Comparison of ENCODE assay signal across 9 cellular contexts in the genomic region with DNA sequence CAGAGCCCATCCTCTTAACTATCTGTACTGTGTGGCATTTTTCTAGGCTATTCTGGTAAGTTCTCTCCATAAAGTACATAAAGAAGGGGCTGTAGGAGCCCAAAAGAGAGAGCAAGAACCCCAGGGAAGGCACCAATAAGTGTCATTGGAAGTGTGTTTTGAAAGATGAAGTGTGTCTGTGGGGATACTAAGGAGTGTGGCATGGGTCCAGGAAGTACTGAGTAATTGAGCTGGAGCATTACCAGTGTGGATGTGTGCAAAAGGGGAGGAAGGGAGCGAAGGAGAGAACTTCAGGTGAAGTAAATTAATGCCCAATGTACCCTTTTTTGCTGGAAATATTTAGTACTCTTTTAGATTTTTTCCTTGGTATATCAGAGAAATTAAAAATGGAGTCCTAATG.
DNase-seq lines count a peak whose midpoint lies in the region; ATAC-seq, FAIRE-seq and TF ChIP-seq lines count a peak whose summit lies in the region.
"Had no signal": no experiment of that assay in that cellular context is flagged by ENCODE, and none has a peak within 500 bp of the region (broad histone marks: within the 10 kb centered on the region; RNA-seq: fewer than 3 reads in every experiment).

No MANE protein-coding gene starts in this region.

- H3K27me3 ChIP-seq in OCI-LY3 (ENCODE audit: low read depth, low read length) (no peaks in the 10 kb centered on the region), H1 (replicated peaks in 1 of 4; ENCODE audit: control insufficient read depth in 3 of 4, extremely low read depth in 1 of 4, insufficient read depth in 3 of 4, low read length in 3 of 4) (no peaks in the 10 kb centered on the region)

- H3K14ac ChIP-seq in H1 (ENCODE audit: insufficient read length) = no peak overlapping the region

- H3K79me1 ChIP-seq in H1 (ENCODE audit: low read depth, low read length) = no peaks in the 10 kb centered on the region

- H4K8ac ChIP-seq in H1 (ENCODE audit: extremely low read depth, insufficient read depth, low read length) = no peak overlapping the region

- no peak overlapping the region for H4K91ac ChIP-seq in H1 (replicated peaks; ENCODE audit: insufficient read length, low read length)

- POLR2A ChIA-PET in H1 (lab: Charles Lee; ENCODE audit: partially characterized antibody) = no interaction called here

- peak overlapping the region; percentile 3 for H2BK120ac ChIP-seq in H1 (replicated peaks; ENCODE audit: low read depth, low read length)

- H3K27ac ChIP-seq in OCI-LY3 (ENCODE audit: low read length) = 0 out of 2 replicates have a peak overlapping the region, but pooled peaks have one; percentile 1
- H3K27ac ChIP-seq in H1 (ENCODE audit: low read depth, low read length) = no peak overlapping the region

- CTCF ChIA-PET in H1 (lab: Charles Lee; ENCODE audit: partially characterized antibody) = interaction anchor here (0.6 to 3.6 kb wide), 4 partner anchors 13 to 311 kb away, joined by 3 to 15 read pairs (median 4); partner anchors contain the start of gene SDC4

- H3K79me2 ChIP-seq in OCI-LY3 (ENCODE audit: low read length) = peaks cover 100% of the 10 kb centered on the region
- H3K79me2 ChIP-seq in H1 (ENCODE audit: control insufficient read depth in 1 of 2, insufficient read depth in 2 of 2, low read length in 2 of 2) = peaks cover 0 to 2% of the 10 kb centered on the region in 2 experiments; a peak in 1 of 4 replicates

- no peak overlapping the region for H4K5ac ChIP-seq in H1 (ENCODE audit: insufficient read length, low read depth, low read length)

- H3K36me3 ChIP-seq in OCI-LY3 (replicated peaks; ENCODE audit: low read depth, low read length) (peaks cover 70% of the 10 kb centered on the region), H1 (ENCODE audit: control insufficient read depth in 2 of 4, insufficient read depth in 4 of 4, low read length in 3 of 4) (no peaks in the 10 kb centered on the region; a peak in 3 of 8 replicates)

- TF ChIP-seq POLR2A in H1 (IDR thresholded peaks at IDR 0.05; ENCODE audit: control extremely low read depth in 1 of 2, low read depth in 2 of 2, low read length in 2 of 2) = no peak

- H4K20me1 ChIP-seq in OCI-LY3 (ENCODE audit: insufficient read depth, low read length) (peaks cover 89% of the 10 kb centered on the region), H1 (replicated peaks in 1 of 2; ENCODE audit: control insufficient read depth in 1 of 2, insufficient read depth in 2 of 2, low read length in 2 of 2) (no peaks in the 10 kb centered on the region)

- no peak overlapping the region for H2BK20ac ChIP-seq in H1 (ENCODE audit: low read length)

- H3K23me2 ChIP-seq in H1 (ENCODE audit: low read depth, low read length) = no peaks in the 10 kb centered on the region

- H3K23ac ChIP-seq in H1 (ENCODE audit: insufficient read length) = no peak overlapping the region

- no peak overlapping the region for H2BK5ac ChIP-seq in H1 (ENCODE audit: low read depth, low read length)

- DNase-seq in EL = peak; percentile 68
- no peak for DNase-seq in H1 (ENCODE audit: low read depth in 1 of 2, low spot score in 2 of 2)
- no peak for DNase-seq in omental fat pad (ENCODE audit: low spot score)
- DNase-seq in T1000 (lab: John Stamatoyannopoulos, UW) = no peak
- no peak for DNase-seq in NCI-H748 treated with DMSO at 0.1 percent for 48 hours (lab: John Stamatoyannopoulos, UW)
- DNase-seq: activated CD4-positive, CD25-positive, alpha-beta regulatory T cell treated with anti-CD3 and anti-CD28 coated beads, Interleukin-2, amount 50 U/mL, for 72 hours; NCI-H774 had no signal

- no peak overlapping the region for H2BK15ac ChIP-seq in H1 (ENCODE audit: low read length)

- FAIRE-seq in H1 (lab: Jason Lieb, UNC) = no peak

- H3K4me3 ChIP-seq in OCI-LY3 (ENCODE audit: low read length) (no peak overlapping the region), H1 (ENCODE audit: extremely low read depth in 1 of 4, insufficient read depth in 2 of 4, low read depth in 3 of 4, low read length in 4 of 4) (no peak overlapping the region)

- no peak overlapping the region for H3K18ac ChIP-seq in H1 (ENCODE audit: extremely low read depth, low read length)

- H2BK12ac ChIP-seq in H1 (ENCODE audit: low read depth, low read length) = no peak overlapping the region

- H2AK5ac ChIP-seq in H1 (ENCODE audit: low read depth, low read length) = no peak overlapping the region

- ATAC-seq in omental fat pad (ENCODE audit: low FRiP score) = peak; percentile 48
- ATAC-seq in HG03159 (IDR thresholded peaks at IDR 0.05; ENCODE audit: unreplicated experiment) = no peak

- H2AFZ ChIP-seq in OCI-LY3 (ENCODE audit: low read depth, low read length) = no peak overlapping the region
- no peak overlapping the region for H2AFZ ChIP-seq in H1 (ENCODE audit: low read length)

- H3K56ac ChIP-seq in H1 (replicated peaks; ENCODE audit: insufficient read length, low read depth, low read length) = no peak overlapping the region

- TF ChIP-seq RAD21 in H1 (IDR thresholded peaks at IDR 0.05 in 1 of 2, conservative IDR thresholded peaks at IDR 0.05 in 1 of 2; ENCODE audit: low read depth in 2 of 2, low read length in 2 of 2) = no peak

- no peak overlapping the region for H3K4me2 ChIP-seq in OCI-LY3 (ENCODE audit: low read length)
- no peak overlapping the region for H3K4me2 ChIP-seq in H1 (ENCODE audit: insufficient read depth in 1 of 2, low read depth in 2 of 2, low read length in 2 of 2)

- WGBS in H1 (ENCODE audit: extremely low coverage in 1 of 2, insufficient coverage in 1 of 2, insufficient read length in 1 of 2, insufficient replicate concordance in 2 of 2, low coverage in 1 of 2, low lambda C conversion rate in 2 of 2, missing lambda C conversion rate in 1 of 2), 2 experiments = 87% methylated on average over 1 of the region's 1 CpG; no CpG with 5 or more reads in 1 of the 2 experiments

- H3K4me1 ChIP-seq in OCI-LY3 (ENCODE audit: low read length) (peaks cover 13% of the 10 kb centered on the region), H1 (replicated peaks in 1 of 4; ENCODE audit: control insufficient read depth in 3 of 4, insufficient read depth in 4 of 4, low read length in 3 of 4) (peaks cover 0 to 8% (median 3%) of the 10 kb centered on the region in 4 experiments; a peak in 4 of 7 replicates)

- H3K9ac ChIP-seq in OCI-LY3 (ENCODE audit: low read length) (no peak overlapping the region), H1 (replicated peaks in 1 of 4; ENCODE audit: extremely low read depth in 1 of 4, low read depth in 3 of 4, low read length in 3 of 4) (no peak overlapping the region)

- H3K9me3 ChIP-seq in OCI-LY3 (ENCODE audit: insufficient read depth, low read length) (no peaks in the 10 kb centered on the region), H1 (ENCODE audit: insufficient read depth in 2 of 2, low read depth in 1 of 2, low read length in 1 of 2) (no peaks in the 10 kb centered on the region)

- TF ChIP-seq CTCF in OCI-LY3 (IDR thresholded peaks at IDR 0.05; ENCODE audit: low read depth, low read length) = no peak
- TF ChIP-seq CTCF in H1 (IDR thresholded peaks at IDR 0.05; ENCODE audit: control extremely low read depth in 1 of 3, insufficient read depth in 1 of 3, low read depth in 1 of 3, low read length in 3 of 3) = no peak
- TF ChIP-seq CTCF in omental fat pad (IDR thresholded peaks at IDR 0.05) = no peak

- no peak overlapping the region for H3K4ac ChIP-seq in H1 (replicated peaks; ENCODE audit: insufficient read length, low read depth, low read length)

- no peak for TF ChIP-seq EP300 in H1 (IDR thresholded peaks at IDR 0.05; ENCODE audit: borderline replicate concordance in 1 of 2, low read depth in 2 of 2, low read length in 2 of 2)

TF ChIP-seq in H1, 55 proteins besides CTCF, POLR2A, EP300 and RAD21 (continues in another document):
- TF ChIP-seq ATF3 (IDR thresholded peaks at IDR 0.05; ENCODE audit: insufficient read depth, low read depth, low read length) = no peak
- no peak for TF ChIP-seq POLR2AphosphoS5 (IDR thresholded peaks at IDR 0.05; ENCODE audit: low read depth, low read length)
- no peak for TF ChIP-seq SIRT6 (IDR thresholded peaks at IDR 0.05; ENCODE audit: low read length)
- TF ChIP-seq CBX8 (IDR thresholded peaks at IDR 0.05; ENCODE audit: borderline replicate concordance, low read depth, low read length) = no peak
- no peak for TF ChIP-seq HDAC6 (IDR thresholded peaks at IDR 0.05; ENCODE audit: low read depth, low read length)
- TF ChIP-seq MAFK (IDR thresholded peaks at IDR 0.05; ENCODE audit: low read depth, low read length) = no peak
- TF ChIP-seq TCF12 (IDR thresholded peaks at IDR 0.05; ENCODE audit: low read depth, low read length) = no peak
- TF ChIP-seq SRF (IDR thresholded peaks at IDR 0.05; ENCODE audit: low read depth, low read length) = no peak
- no peak for TF ChIP-seq NRF1 (IDR thresholded peaks at IDR 0.05; ENCODE audit: low read depth, low read length)
- no peak for TF ChIP-seq KDM4A (IDR thresholded peaks at IDR 0.05; ENCODE audit: low read depth, low read length, severe bottlenecking)
